1 cellular context compared by ENCODE assay signal in genomic region chr11:71450507-71450906, GRCh38.
TF ChIP-seq lines count a peak whose summit lies in the region.

No MANE protein-coding gene starts in this region.

TF ChIP-seq in GM23338, 12 proteins besides CTCF, POLR2A, EP300 and RAD21 (continued from another document):
- TF ChIP-seq ZNF462 (CRISPR knock-in tag; IDR thresholded peaks at IDR 0.05): no peak
- no peak for TF ChIP-seq EZH2 (IDR thresholded peaks at IDR 0.05; ENCODE audit: low read depth, unreplicated experiment)
- TF ChIP-seq EZH2phosphoT487 (IDR thresholded peaks at IDR 0.05; ENCODE audit: unreplicated experiment): no peak
- no peak for TF ChIP-seq ETS1 (IDR thresholded peaks at IDR 0.05)
- TF ChIP-seq ZNF114 (CRISPR knock-in tag; IDR thresholded peaks at IDR 0.05): no peak
- no peak for TF ChIP-seq REST (IDR thresholded peaks at IDR 0.05; ENCODE audit: unreplicated experiment)
- no peak for TF ChIP-seq POLR2AphosphoS5 (IDR thresholded peaks at IDR 0.05; ENCODE audit: low read depth)
- no peak for TF ChIP-seq CREB1 (CRISPR knock-in tag; IDR thresholded peaks at IDR 0.05; ENCODE audit: low read depth)
- TF ChIP-seq ZNF331 (CRISPR knock-in tag; IDR thresholded peaks at IDR 0.05; ENCODE audit: low read depth): no peak
